21 cellular contexts compared by ENCODE assay signal in genomic region chr1:31099283-31100063, GRCh38. TPM values are rescaled to one million over a fixed set of nuclear protein-coding genes. Genes with fewer than 3 reads are reported as not detected.
DNase-seq lines count a peak whose midpoint lies in the region; TF ChIP-seq lines count a peak whose summit lies in the region.
"Had no signal": no experiment of that assay in that cellular context is flagged by ENCODE, and none has a peak within 500 bp of the region (broad histone marks: within the 10 kb centered on the region; RNA-seq: fewer than 3 reads in every experiment).

No MANE protein-coding gene starts in this region.

- no peak overlapping the region for H3K4me2 ChIP-seq in MM.1S (ENCODE audit: low read depth, low read length)

- no peak overlapping the region for H3K9ac ChIP-seq in MM.1S (ENCODE audit: low read length)

- H3K4me3 Mint-ChIP-seq in nephron progenitor cell = no peak overlapping the region
- H3K4me3 Mint-ChIP-seq: activated CD4-positive, alpha-beta T cell treated with anti-CD3 and anti-CD28 coated beads, Interleukin-2, amount 10 ng/mL, durations not matched to agents 24 days and 14 days; activated naive CD8-positive, alpha-beta T cell treated with anti-CD3 and anti-CD28 coated beads for 36 hours; CD8-positive, alpha-beta memory T cell; T-helper 17 cell had no signal

- no peaks in the 10 kb centered on the region for H3K36me3 ChIP-seq in MM.1S (replicated peaks; ENCODE audit: insufficient read depth, low read length)
- H3K36me3 ChIP-seq: SJSA1, thyroid gland had no signal

- H2AFZ ChIP-seq in MM.1S (ENCODE audit: low read length) = no peak overlapping the region

- no peaks in the 10 kb centered on the region for H3F3A ChIP-seq in MM.1S (ENCODE audit: insufficient read depth, low read length)

- H3K27ac Mint-ChIP-seq in nephron progenitor cell = peak overlapping the region; percentile 47
- H3K27ac Mint-ChIP-seq: activated CD4-positive, alpha-beta T cell treated with anti-CD3 and anti-CD28 coated beads, Interleukin-2, amount 10 ng/mL, durations not matched to agents 24 days and 14 days; activated naive CD8-positive, alpha-beta T cell treated with anti-CD3 and anti-CD28 coated beads for 36 hours; CD8-positive, alpha-beta memory T cell; T-helper 17 cell had no signal

- POLR2A ChIA-PET in RWPE1 (lab: Yijun Ruan, JAX; ENCODE audit: low non-redundant PET) = no interaction called here

- H3K27me3 Mint-ChIP-seq in nephron progenitor cell (ENCODE audit: low read depth, poor library complexity) = no peaks in the 10 kb centered on the region
- H3K27me3 Mint-ChIP-seq: activated CD4-positive, alpha-beta T cell treated with anti-CD3 and anti-CD28 coated beads, Interleukin-2, amount 10 ng/mL, durations not matched to agents 24 days and 14 days; activated naive CD8-positive, alpha-beta T cell treated with anti-CD3 and anti-CD28 coated beads for 36 hours; CD8-positive, alpha-beta memory T cell; T-helper 17 cell had no signal

- TF ChIP-seq CTCF in RWPE1 (conservative IDR thresholded peaks at IDR 0.05; ENCODE audit: low read depth) = no peak
- no peak for TF ChIP-seq CTCF in nephron progenitor cell (IDR thresholded peaks at IDR 0.05)
- TF ChIP-seq CTCF in MM.1S (IDR thresholded peaks at IDR 0.05; ENCODE audit: low read length) = no peak

- no peaks in the 10 kb centered on the region for H3K9me3 Mint-ChIP-seq in nephron progenitor cell
- H3K9me3 Mint-ChIP-seq: activated CD4-positive, alpha-beta T cell treated with anti-CD3 and anti-CD28 coated beads, Interleukin-2, amount 10 ng/mL, durations not matched to agents 24 days and 14 days; activated naive CD8-positive, alpha-beta T cell treated with anti-CD3 and anti-CD28 coated beads for 36 hours; CD8-positive, alpha-beta memory T cell had no signal

- H3K36me3 Mint-ChIP-seq in nephron progenitor cell (ENCODE audit: low read depth) = no peaks in the 10 kb centered on the region
- H3K36me3 Mint-ChIP-seq: activated naive CD8-positive, alpha-beta T cell treated with anti-CD3 and anti-CD28 coated beads for 36 hours; CD8-positive, alpha-beta memory T cell had no signal

- H3K4me3 ChIP-seq in MM.1S (ENCODE audit: low read length) = no peak overlapping the region
- H3K4me3 ChIP-seq: SJSA1, skin epidermis, thyroid gland had no signal

- no peak for DNase-seq in RWPE1 (ENCODE audit: low spot score)
- DNase-seq in kidney tubule cell (ENCODE audit: low spot score) = peak; percentile 84
- DNase-seq in nephron progenitor cell = no peak
- DNase-seq in MM.1S = no peak
- DNase-seq in G401 (ENCODE audit: low spot score) = no peak
- no peak for DNase-seq in head of caudate nucleus
- no peak for DNase-seq in stimulated activated CD4-positive, alpha-beta T cell treated with anti-CD3 and anti-CD28 coated beads, Interleukin-4, amount 100 ng/mL, for 1 hour
- DNase-seq: activated CD4-positive, alpha-beta T cell treated with anti-CD3 and anti-CD28 coated beads, Interleukin-2, amount 10 ng/mL, durations not matched to agents 24 days and 14 days; activated naive CD8-positive, alpha-beta T cell treated with anti-CD3 and anti-CD28 coated beads for 36 hours; CD8-positive, alpha-beta memory T cell; DMS79 treated with DMSO at 0.1 percent for 48 hours; effector memory CD4-positive, alpha-beta T cell; IMR-90; kidney glomerular epithelial cell; midbrain; NCI-H1105 treated with DMSO at 0.1 percent for 48 hours; stimulated activated naive CD4-positive, alpha-beta T cell; T-helper 17 cell; thyroid gland had no signal

- peaks cover 15% of the 10 kb centered on the region for H3K4me1 Mint-ChIP-seq in nephron progenitor cell
- H3K4me1 Mint-ChIP-seq: activated CD4-positive, alpha-beta T cell treated with anti-CD3 and anti-CD28 coated beads, Interleukin-2, amount 10 ng/mL, durations not matched to agents 24 days and 14 days; activated naive CD8-positive, alpha-beta T cell treated with anti-CD3 and anti-CD28 coated beads for 36 hours; CD8-positive, alpha-beta memory T cell; T-helper 17 cell had no signal

- H3K79me2 ChIP-seq in MM.1S (ENCODE audit: low read length) = no peaks in the 10 kb centered on the region

- H3K9me3 ChIP-seq in MM.1S (replicated peaks; ENCODE audit: insufficient read depth, low read length) = no peaks in the 10 kb centered on the region
- H3K9me3 ChIP-seq: SJSA1, thyroid gland had no signal

- H4K20me1 ChIP-seq in MM.1S (ENCODE audit: insufficient read depth, low read length) = no peaks in the 10 kb centered on the region

- H3K9me2 ChIP-seq in MM.1S (replicated peaks; ENCODE audit: insufficient read depth, low read length) = no peaks in the 10 kb centered on the region

- intact Hi-C loops in head of caudate nucleus (cut with DNase I) = no loop called here

- CTCF ChIA-PET in RWPE1 (lab: Yijun Ruan, JAX) = interaction anchor here (0.7 kb wide), 1 partner anchor 380 kb away, joined by 3 read pairs; no protein-coding TSS in a partner anchor

- H3K27me3 ChIP-seq in MM.1S (replicated peaks; ENCODE audit: insufficient read depth, low read length) = no peaks in the 10 kb centered on the region
- H3K27me3 ChIP-seq: SJSA1, thyroid gland had no signal

- no peaks in the 10 kb centered on the region for H3K4me1 ChIP-seq in MM.1S (ENCODE audit: low read length)

- in situ Hi-C loops in G401 (cut with HindIII; ENCODE audit: low sequenced_read_pairs) = no loop called here

- H3K27ac ChIP-seq in RWPE1 (peak overlapping the region; percentile 97), MM.1S (ENCODE audit: low read length) (no peak overlapping the region)
- H3K27ac ChIP-seq: SJSA1, skin epidermis, thyroid gland had no signal

RNA-seq across cellular contexts. Expression of gene PUM1, which starts 34.0 kb away (rescaled TPM):
- 43.0 and 64.4 TPM in 2 replicates for total RNA-seq in G401 (2014; rRNA removed; shearing (Covaris generic))
